Comparison of ENCODE assay signal across 8 cellular contexts in genomic region chr4:169009281-169010124, GRCh38. TPM values are rescaled to one million over a fixed set of nuclear protein-coding genes. Genes with fewer than 3 reads are reported as not detected.
DNase-seq lines count a peak whose midpoint lies in the region; ATAC-seq, FAIRE-seq and TF ChIP-seq lines count a peak whose summit lies in the region.

No MANE protein-coding gene starts in this region.

- no peak for TF ChIP-seq POLR2A in gastrocnemius medialis (IDR thresholded peaks at IDR 0.05)

- no peaks in the 10 kb centered on the region for H3F3A ChIP-seq in GM23338 (replicated peaks; ENCODE audit: low read depth)

- H3K27ac ChIP-seq in GM23338 (ENCODE audit: low read depth), result peak overlapping the region; percentile 89
- peak overlapping the region; percentile 91 for H3K27ac ChIP-seq in astrocyte (ENCODE audit: low read depth, low read length)
- peak overlapping the region; percentile 94 to 98 (median 97) for H3K27ac ChIP-seq in gastrocnemius medialis

- H3K4me3 Mint-ChIP-seq in GM23338, result peak overlapping the region; percentile 94
- peak overlapping the region; percentile 94 for H3K4me3 Mint-ChIP-seq in T-helper 17 cell
- peak overlapping the region; percentile 94 for H3K4me3 Mint-ChIP-seq in astrocyte (ENCODE audit: unreplicated experiment)

- no peaks in the 10 kb centered on the region for H3K9me3 ChIP-seq in ES-I3 (ENCODE audit: control insufficient read depth, insufficient read depth, low read length)
- no peaks in the 10 kb centered on the region for H3K9me3 ChIP-seq in T-helper 17 cell (ENCODE audit: control insufficient read depth, low read length, poor library complexity, severe bottlenecking)
- no peaks in the 10 kb centered on the region for H3K9me3 ChIP-seq in astrocyte (ENCODE audit: insufficient read depth, low read depth, low read length)
- no peaks in the 10 kb centered on the region for H3K9me3 ChIP-seq in iPS-15b (ENCODE audit: control insufficient read depth, insufficient read depth, low read length)
- no peaks in the 10 kb centered on the region for H3K9me3 ChIP-seq in gastrocnemius medialis

- H3K36me3 Mint-ChIP-seq in GM23338 (ENCODE audit: low read depth) (peaks cover 16% of the 10 kb centered on the region), T-helper 17 cell (ENCODE audit: low read depth) (no peaks in the 10 kb centered on the region), astrocyte (ENCODE audit: low read depth, unreplicated experiment) (no peaks in the 10 kb centered on the region)

- H3K4me1 Mint-ChIP-seq in GM23338, result peaks cover 30% of the 10 kb centered on the region
- peaks cover 23% of the 10 kb centered on the region for H3K4me1 Mint-ChIP-seq in T-helper 17 cell
- peaks cover 17% of the 10 kb centered on the region for H3K4me1 Mint-ChIP-seq in astrocyte (ENCODE audit: low read depth, unreplicated experiment)

- in situ Hi-C loops in gastrocnemius medialis (cut with MboI; ENCODE audit: low sequenced_read_pairs in 4 of 4), result loop anchor here (10.0 to 25.0 kb wide), 5 partner anchors 253 to 478 kb away; partner anchors contain the start of gene SH3RF1 (in 1 of the 4)

- DNase-seq in GM23338 (ENCODE audit: low spot score) (peak; percentile 69), LoVo (ENCODE audit: low spot score) (peak; percentile 49), T-helper 17 cell (peak; percentile 34 to 46 (median 36)), astrocyte (ENCODE audit: low read depth) (peak; percentile 35), gastrocnemius medialis (peak; percentile 63 to 74), COLO829 (ENCODE audit: low spot score) (no peak)

- H3K79me2 ChIP-seq in GM23338 (replicated peaks; ENCODE audit: insufficient read depth) (peaks cover 41% of the 10 kb centered on the region), astrocyte (ENCODE audit: insufficient read depth, low read length) (peaks cover 24% of the 10 kb centered on the region)

- H3K9me3 Mint-ChIP-seq in GM23338 (no peaks in the 10 kb centered on the region), astrocyte (ENCODE audit: unreplicated experiment) (no peaks in the 10 kb centered on the region)

- FAIRE-seq in astrocyte (lab: Jason Lieb, UNC), result no peak

- H3K27ac Mint-ChIP-seq in GM23338, result peak overlapping the region; percentile 95
- peak overlapping the region; percentile 98 for H3K27ac Mint-ChIP-seq in T-helper 17 cell
- H3K27ac Mint-ChIP-seq in astrocyte (ENCODE audit: unreplicated experiment), result peak overlapping the region; percentile 99

- no peaks in the 10 kb centered on the region for H4K20me1 ChIP-seq in GM23338 (replicated peaks; ENCODE audit: insufficient read depth)
- H4K20me1 ChIP-seq in astrocyte (ENCODE audit: insufficient read depth, low read length), result no peaks in the 10 kb centered on the region

- TF ChIP-seq CTCF in GM23338 (conservative IDR thresholded peaks at IDR 0.05; ENCODE audit: low read depth in 2 of 2), result peak; percentile 36 to 39
- TF ChIP-seq CTCF in astrocyte (IDR thresholded peaks at IDR 0.05; ENCODE audit: insufficient read depth, low read depth, low read length), result no peak
- peak in 2 of 5 experiments; percentile 28 to 38 for TF ChIP-seq CTCF in gastrocnemius medialis (IDR thresholded peaks at IDR 0.05 in 4 of 5, conservative IDR thresholded peaks at IDR 0.05 in 1 of 5)

- ATAC-seq in GM23338, result peak; percentile 72
- ATAC-seq in T-helper 17 cell, result peak; percentile 55
- ATAC-seq in gastrocnemius medialis, result peak; percentile 74 to 81

- H3K4me3 ChIP-seq in GM23338 (peak overlapping the region; percentile 76), astrocyte (ENCODE audit: insufficient read depth, low read depth, low read length) (peak overlapping the region; percentile 92), iPS-15b (ENCODE audit: low read depth, low read length) (peak overlapping the region; percentile 93), gastrocnemius medialis (peak overlapping the region; percentile 79 to 89 (median 86))

- H3K4me1 ChIP-seq in ES-I3 (ENCODE audit: insufficient read depth, low read length) (peaks cover 5% of the 10 kb centered on the region; the same call in 1 of the 2 replicates), GM23338 (ENCODE audit: insufficient read depth) (peaks cover 30% of the 10 kb centered on the region), astrocyte (ENCODE audit: insufficient read depth, low read length) (peaks cover 14% of the 10 kb centered on the region), iPS-15b (ENCODE audit: control insufficient read depth, insufficient read depth, low read length) (peaks cover 7% of the 10 kb centered on the region), gastrocnemius medialis (peaks cover 28 to 30% of the 10 kb centered on the region in 2 donors)

- intact Hi-C loops in gastrocnemius medialis (cut with DNase I; ENCODE audit: low total_unique reads), result loop anchor here (2.0 to 10.0 kb wide), 7 partner anchors 87 to 1018 kb away; partner anchors contain the start of genes DDX60L, MFAP3L and SH3RF1

- H3K4me2 ChIP-seq in GM23338 (peak overlapping the region; percentile 86), astrocyte (ENCODE audit: low read length) (peak overlapping the region; percentile 97)

- H3K27me3 Mint-ChIP-seq in GM23338 (ENCODE audit: insufficient read depth, low read depth, poor library complexity) (peaks cover 4% of the 10 kb centered on the region), T-helper 17 cell (no peaks in the 10 kb centered on the region), astrocyte (ENCODE audit: low read depth, unreplicated experiment) (no peaks in the 10 kb centered on the region)

- H3K27me3 ChIP-seq in GM23338 (ENCODE audit: insufficient read depth) (no peaks in the 10 kb centered on the region), astrocyte (ENCODE audit: insufficient read depth, low read length) (no peaks in the 10 kb centered on the region), iPS-15b (ENCODE audit: control insufficient read depth, insufficient read depth, low read length) (no peaks in the 10 kb centered on the region), gastrocnemius medialis (no peaks in the 10 kb centered on the region)

- H3K9ac ChIP-seq in ES-I3 (ENCODE audit: low read depth, low read length), result peak overlapping the region; percentile 88
- H3K9ac ChIP-seq in astrocyte (ENCODE audit: low read length), result peak overlapping the region; percentile 96
- H3K9ac ChIP-seq in iPS-15b (ENCODE audit: low read depth, low read length), result peak overlapping the region; percentile 93

- no peaks in the 10 kb centered on the region for H3K9me2 ChIP-seq in GM23338 (ENCODE audit: insufficient read depth)

- peaks cover 2% of the 10 kb centered on the region; the same call in 1 of the 2 replicates for H3K36me3 ChIP-seq in ES-I3 (ENCODE audit: insufficient read depth, low read length)
- peaks cover 6% of the 10 kb centered on the region; the same call in 1 of the 2 replicates for H3K36me3 ChIP-seq in GM23338 (ENCODE audit: insufficient read depth)
- no peaks in the 10 kb centered on the region for H3K36me3 ChIP-seq in astrocyte (ENCODE audit: insufficient read depth, low read length)
- no peaks in the 10 kb centered on the region for H3K36me3 ChIP-seq in iPS-15b (ENCODE audit: control insufficient read depth, insufficient read depth, low read length)
- peaks cover 0 to 17% of the 10 kb centered on the region in 2 donors for H3K36me3 ChIP-seq in gastrocnemius medialis

- H2AFZ ChIP-seq in GM23338 (peak overlapping the region; percentile 56), astrocyte (ENCODE audit: low read depth, low read length) (peak overlapping the region; percentile 76)

TF ChIP-seq in GM23338, 12 proteins besides CTCF, POLR2A, EP300 and RAD21 (continues in another document):
- TF ChIP-seq STAT1 (IDR thresholded peaks at IDR 0.05; ENCODE audit: unreplicated experiment), result no peak

RNA-seq across cellular contexts. Expression of gene CBR4, which starts 0.6 kb away (rescaled TPM):
- total RNA-seq in GM23338 (2014; rRNA removed; shearing (Covaris generic)), result 27.4 and 36.9 TPM in 2 replicates
- 30.8 and 38.1 TPM in 2 replicates for polyA plus RNA-seq in GM23338 (2016; fragmentation: Nextera tagmentation; extraction: Ambion mirVana)
- total RNA-seq in T-helper 17 cell, result 10 to 100 TPM; 10.4 to 13.9 TPM
- total RNA-seq in astrocyte, result 16.5 and 16.8 TPM in 2 replicates
- 10 to 100 TPM; 11.5 to 21.0 (median 17.5) TPM for total RNA-seq in gastrocnemius medialis
